ENCODE assay signal across 17 cellular contexts in genomic region chr3:125414671-125415070, GRCh38.
"Had no signal": no experiment of that assay in that cellular context is flagged by ENCODE, and none has a peak within 500 bp of the region (broad histone marks: within the 10 kb centered on the region; RNA-seq: fewer than 3 reads in every experiment).

No MANE protein-coding gene starts in this region.

- H3K4me3 ChIP-seq: colonic mucosa, esophagus muscularis mucosa, gastroesophageal sphincter, heart left ventricle, hepatocyte, left lung, lower lobe of right lung, mucosa of descending colon had no signal

- H3K27me3 ChIP-seq: colonic mucosa, esophagus muscularis mucosa, gastroesophageal sphincter, heart left ventricle, hepatocyte had no signal

- H3K27ac ChIP-seq: colonic mucosa, esophagus muscularis mucosa, foreskin keratinocyte, gastroesophageal sphincter, heart left ventricle, hepatocyte, left lung, lower lobe of right lung had no signal

- DNase-seq: colonic mucosa; cortex of kidney; effector CD4-positive, alpha-beta T cell; effector memory CD4-positive, alpha-beta T cell; foreskin keratinocyte; heart left ventricle; hypothalamus; left cardiac atrium; left lung; left ventricle myocardium superior; lower lobe of right lung; mesenchymal stem cell; mucosa of descending colon; naive B cell had no signal

- ATAC-seq: foreskin keratinocyte, gastroesophageal sphincter, heart left ventricle, left cardiac atrium, left lung, left ventricle myocardium superior, lower lobe of right lung, mucosa of descending colon had no signal
